ENCODE assay signal across 8 cellular contexts in the genomic region with DNA sequence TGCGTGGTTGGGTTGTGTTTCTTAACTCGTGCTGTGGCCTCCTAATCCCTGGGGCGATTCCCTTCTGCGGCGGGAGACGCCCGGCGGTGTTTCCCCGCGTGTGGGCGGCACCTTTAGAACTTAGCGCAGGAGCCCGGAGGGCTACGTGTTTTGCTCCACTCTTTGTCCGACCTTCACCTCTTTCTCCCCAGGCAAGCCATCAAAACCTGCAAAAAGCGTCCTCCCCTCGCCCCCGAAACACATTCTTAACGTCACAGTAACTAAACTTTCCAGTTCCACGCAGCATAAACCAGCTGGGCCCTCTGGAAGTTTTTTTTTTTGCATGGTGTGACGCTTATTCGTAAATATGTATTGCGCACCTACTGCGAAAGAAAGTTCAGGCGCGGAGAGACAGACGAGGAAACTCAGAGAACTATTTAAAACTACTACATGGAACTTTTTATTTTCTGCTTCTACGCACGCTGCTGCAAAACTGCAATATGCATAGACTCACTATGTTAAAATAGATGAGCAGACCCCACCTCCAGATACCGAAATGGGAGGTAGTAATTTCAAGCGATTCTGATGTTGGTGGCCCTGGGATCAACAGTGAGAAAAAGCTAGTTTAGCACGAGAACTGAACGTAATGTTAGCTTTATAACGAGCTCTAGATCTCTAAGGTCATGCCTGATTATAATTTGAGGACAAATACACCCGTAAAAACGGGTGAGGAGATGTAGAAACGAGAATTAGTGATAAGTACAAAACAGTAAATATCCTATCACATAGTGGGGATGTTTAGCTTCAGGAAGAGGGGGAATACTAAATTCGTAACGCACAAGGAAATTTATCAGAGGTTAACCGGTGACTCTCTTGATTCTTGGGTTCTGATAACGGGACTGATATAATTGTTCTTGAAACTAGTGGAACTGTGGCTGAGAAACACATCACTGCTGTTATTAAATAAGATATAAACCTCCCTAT. TPM values are rescaled to one million over a fixed set of nuclear protein-coding genes. Genes with fewer than 3 reads are reported as not detected.
DNase-seq lines count a peak whose midpoint lies in the region; ATAC-seq and TF ChIP-seq lines count a peak whose summit lies in the region.

No MANE protein-coding gene starts in this region.

- ATAC-seq in GM19043 (IDR thresholded peaks at IDR 0.05; ENCODE audit: low read depth, unreplicated experiment) (peak; percentile 19), HG03280 (IDR thresholded peaks at IDR 0.05; ENCODE audit: unreplicated experiment) (peak; percentile 27), right lobe of liver (peak; percentile 48 to 58 (median 52))

- TF ChIP-seq POLR2A in right lobe of liver (IDR thresholded peaks at IDR 0.05): no peak

- intact Hi-C loops in right lobe of liver (cut with DNase I): no loop called here

- no peaks in the 10 kb centered on the region for H3K9me2 ChIP-seq in SK-N-SH

- H3K9me3 ChIP-seq in SK-N-SH: no peaks in the 10 kb centered on the region
- no peaks in the 10 kb centered on the region for H3K9me3 ChIP-seq in right lobe of liver

- H3F3A ChIP-seq in SK-N-SH (replicated peaks; ENCODE audit: insufficient read depth): peaks cover 3% of the 10 kb centered on the region

- H3K4me3 ChIP-seq in SK-N-SH (ENCODE audit: low read depth in 2 of 2, low read length in 1 of 2) (peak overlapping the region; percentile 91 to 99), right lobe of liver (peak overlapping the region; percentile 81 to 85 (median 83))

- CTCF ChIA-PET in SK-N-SH (lab: Yijun Ruan, JAX): interaction anchor here (1.5 to 1.8 kb wide), 3 partner anchors 36 to 246 kb away, joined by 3 to 6 read pairs (median 4); a partner anchor contains a TSS

- no peaks in the 10 kb centered on the region for H4K20me1 ChIP-seq in SK-N-SH (ENCODE audit: insufficient read depth)

- H3K9ac ChIP-seq in SK-N-SH: peak overlapping the region; percentile 83

- peak overlapping the region; percentile 90 for H3K4me2 ChIP-seq in SK-N-SH

- POLR2A ChIA-PET in SK-N-SH (lab: Yijun Ruan, JAX): no interaction called here

- H3K4me1 ChIP-seq in SK-N-SH (ENCODE audit: control insufficient read depth in 1 of 2, insufficient read depth in 2 of 2, low read depth in 1 of 2, low read length in 1 of 2): peaks cover 0 to 5% of the 10 kb centered on the region in 2 experiments; a peak in 2 of 4 replicates
- H3K4me1 ChIP-seq in right lobe of liver: peaks cover 0 to 20% (median 2%) of the 10 kb centered on the region in 4 donors

- 1% methylated on average over 39 of the region's 41 CpGs for WGBS in SK-N-SH (ENCODE audit: low lambda C conversion rate)
- under 1% methylated on average over 29 of the region's 41 CpGs for WGBS in right lobe of liver (ENCODE audit: insufficient coverage, low coverage, low lambda C conversion rate, missing lambda C conversion rate)

- no peak for TF ChIP-seq EP300 in SK-N-SH (IDR thresholded peaks at IDR 0.05; ENCODE audit: borderline replicate concordance in 1 of 2, low read depth in 1 of 2, low read length in 1 of 2)

- TF ChIP-seq RAD21 in SK-N-SH (IDR thresholded peaks at IDR 0.05; ENCODE audit: low read length): no peak

- TF ChIP-seq CTCF in C4-2B (conservative IDR thresholded peaks at IDR 0.05) (no peak), SK-N-SH (IDR thresholded peaks at IDR 0.05) (no peak), right lobe of liver (IDR thresholded peaks at IDR 0.05) (no peak)

- H3K36me3 ChIP-seq in SK-N-SH (replicated peaks in 1 of 2; ENCODE audit: control insufficient read depth in 1 of 2, insufficient read depth in 2 of 2, low read length in 1 of 2) (peaks cover 0 to 6% of the 10 kb centered on the region in 2 experiments), right lobe of liver (no peaks in the 10 kb centered on the region)

- DNase-seq in SK-N-SH (peak; percentile 23), cerebellar cortex (ENCODE audit: low spot score) (peak; percentile 26), right lobe of liver (peak in 1 of 3 donors; percentile 63), cerebellum (ENCODE audit: low spot score) (no peak)
- peak; percentile 53 for DNase-seq in stimulated activated CD8-positive, alpha-beta memory T cell treated with anti-CD3 and anti-CD28 coated beads, Interleukin-4, amount 100 ng/mL, for 24 hours (ENCODE audit: low read depth)

- H3K27ac ChIP-seq in C4-2B (peak overlapping the region; percentile 96), SK-N-SH (ENCODE audit: low read depth in 2 of 2, low read length in 1 of 2) (peak overlapping the region; percentile 76 to 85), right lobe of liver (peak overlapping the region; percentile 76 to 87 (median 83))

- peaks cover 58% of the 10 kb centered on the region for H3K79me2 ChIP-seq in SK-N-SH (ENCODE audit: insufficient read depth)

- no peaks in the 10 kb centered on the region for H3K27me3 ChIP-seq in SK-N-SH (ENCODE audit: insufficient read depth)
- no peaks in the 10 kb centered on the region for H3K27me3 ChIP-seq in right lobe of liver

- peak overlapping the region; percentile 94 for H2AFZ ChIP-seq in SK-N-SH (ENCODE audit: low read depth)

TF ChIP-seq in SK-N-SH, 30 proteins besides CTCF, POLR2A, EP300 and RAD21 (continues in another document):
- TF ChIP-seq, protein P1, sequence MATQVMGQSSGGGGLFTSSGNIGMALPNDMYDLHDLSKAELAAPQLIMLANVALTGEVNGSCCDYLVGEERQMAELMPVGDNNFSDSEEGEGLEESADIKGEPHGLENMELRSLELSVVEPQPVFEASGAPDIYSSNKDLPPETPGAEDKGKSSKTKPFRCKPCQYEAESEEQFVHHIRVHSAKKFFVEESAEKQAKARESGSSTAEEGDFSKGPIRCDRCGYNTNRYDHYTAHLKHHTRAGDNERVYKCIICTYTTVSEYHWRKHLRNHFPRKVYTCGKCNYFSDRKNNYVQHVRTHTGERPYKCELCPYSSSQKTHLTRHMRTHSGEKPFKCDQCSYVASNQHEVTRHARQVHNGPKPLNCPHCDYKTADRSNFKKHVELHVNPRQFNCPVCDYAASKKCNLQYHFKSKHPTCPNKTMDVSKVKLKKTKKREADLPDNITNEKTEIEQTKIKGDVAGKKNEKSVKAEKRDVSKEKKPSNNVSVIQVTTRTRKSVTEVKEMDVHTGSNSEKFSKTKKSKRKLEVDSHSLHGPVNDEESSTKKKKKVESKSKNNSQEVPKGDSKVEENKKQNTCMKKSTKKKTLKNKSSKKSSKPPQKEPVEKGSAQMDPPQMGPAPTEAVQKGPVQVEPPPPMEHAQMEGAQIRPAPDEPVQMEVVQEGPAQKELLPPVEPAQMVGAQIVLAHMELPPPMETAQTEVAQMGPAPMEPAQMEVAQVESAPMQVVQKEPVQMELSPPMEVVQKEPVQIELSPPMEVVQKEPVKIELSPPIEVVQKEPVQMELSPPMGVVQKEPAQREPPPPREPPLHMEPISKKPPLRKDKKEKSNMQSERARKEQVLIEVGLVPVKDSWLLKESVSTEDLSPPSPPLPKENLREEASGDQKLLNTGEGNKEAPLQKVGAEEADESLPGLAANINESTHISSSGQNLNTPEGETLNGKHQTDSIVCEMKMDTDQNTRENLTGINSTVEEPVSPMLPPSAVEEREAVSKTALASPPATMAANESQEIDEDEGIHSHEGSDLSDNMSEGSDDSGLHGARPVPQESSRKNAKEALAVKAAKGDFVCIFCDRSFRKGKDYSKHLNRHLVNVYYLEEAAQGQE (IDR thresholded peaks at IDR 0.05; ENCODE audit: low read depth, low read length): no peak
- TF ChIP-seq FOXM1 (IDR thresholded peaks at IDR 0.05; ENCODE audit: low read depth) (no peak), GABPA (IDR thresholded peaks at IDR 0.05; ENCODE audit: low read depth) (no peak), MXI1 (IDR thresholded peaks at IDR 0.05; ENCODE audit: low read depth, low read length) (no peak), NRF1 (IDR thresholded peaks at IDR 0.05; ENCODE audit: low read depth, low read length) (no peak), NFIC (IDR thresholded peaks at IDR 0.05; ENCODE audit: borderline replicate concordance) (no peak)
- TF ChIP-seq, protein P2, sequence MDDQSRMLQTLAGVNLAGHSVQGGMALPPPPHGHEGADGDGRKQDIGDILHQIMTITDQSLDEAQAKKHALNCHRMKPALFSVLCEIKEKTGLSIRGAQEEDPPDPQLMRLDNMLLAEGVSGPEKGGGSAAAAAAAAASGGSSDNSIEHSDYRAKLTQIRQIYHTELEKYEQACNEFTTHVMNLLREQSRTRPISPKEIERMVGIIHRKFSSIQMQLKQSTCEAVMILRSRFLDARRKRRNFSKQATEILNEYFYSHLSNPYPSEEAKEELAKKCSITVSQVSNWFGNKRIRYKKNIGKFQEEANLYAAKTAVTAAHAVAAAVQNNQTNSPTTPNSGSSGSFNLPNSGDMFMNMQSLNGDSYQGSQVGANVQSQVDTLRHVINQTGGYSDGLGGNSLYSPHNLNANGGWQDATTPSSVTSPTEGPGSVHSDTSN (IDR thresholded peaks at IDR 0.05): no peak
- TF ChIP-seq, protein P3, sequence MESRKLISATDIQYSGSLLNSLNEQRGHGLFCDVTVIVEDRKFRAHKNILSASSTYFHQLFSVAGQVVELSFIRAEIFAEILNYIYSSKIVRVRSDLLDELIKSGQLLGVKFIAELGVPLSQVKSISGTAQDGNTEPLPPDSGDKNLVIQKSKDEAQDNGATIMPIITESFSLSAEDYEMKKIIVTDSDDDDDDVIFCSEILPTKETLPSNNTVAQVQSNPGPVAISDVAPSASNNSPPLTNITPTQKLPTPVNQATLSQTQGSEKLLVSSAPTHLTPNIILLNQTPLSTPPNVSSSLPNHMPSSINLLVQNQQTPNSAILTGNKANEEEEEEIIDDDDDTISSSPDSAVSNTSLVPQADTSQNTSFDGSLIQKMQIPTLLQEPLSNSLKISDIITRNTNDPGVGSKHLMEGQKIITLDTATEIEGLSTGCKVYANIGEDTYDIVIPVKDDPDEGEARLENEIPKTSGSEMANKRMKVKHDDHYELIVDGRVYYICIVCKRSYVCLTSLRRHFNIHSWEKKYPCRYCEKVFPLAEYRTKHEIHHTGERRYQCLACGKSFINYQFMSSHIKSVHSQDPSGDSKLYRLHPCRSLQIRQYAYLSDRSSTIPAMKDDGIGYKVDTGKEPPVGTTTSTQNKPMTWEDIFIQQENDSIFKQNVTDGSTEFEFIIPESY (IDR thresholded peaks at IDR 0.05; ENCODE audit: borderline replicate concordance, low read depth): no peak
- TF ChIP-seq, protein P4, sequence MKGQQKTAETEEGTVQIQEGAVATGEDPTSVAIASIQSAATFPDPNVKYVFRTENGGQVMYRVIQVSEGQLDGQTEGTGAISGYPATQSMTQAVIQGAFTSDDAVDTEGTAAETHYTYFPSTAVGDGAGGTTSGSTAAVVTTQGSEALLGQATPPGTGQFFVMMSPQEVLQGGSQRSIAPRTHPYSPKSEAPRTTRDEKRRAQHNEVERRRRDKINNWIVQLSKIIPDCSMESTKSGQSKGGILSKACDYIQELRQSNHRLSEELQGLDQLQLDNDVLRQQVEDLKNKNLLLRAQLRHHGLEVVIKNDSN (IDR thresholded peaks at IDR 0.05; ENCODE audit: borderline replicate concordance, low read depth): no peak

RNA-seq across cellular contexts. Expression of a gene that starts 0.9 kb away (rescaled TPM):
- 5.4 and 7.3 TPM in 2 replicates for polyA plus RNA-seq in SK-N-SH (2012; rRNA removed)
- 5.5 and 5.6 TPM in 2 replicates for polyA plus RNA-seq in SK-N-SH (2012; cell fraction: cytosol; rRNA removed)
- 12.2 and 17.0 TPM in 2 replicates for polyA plus RNA-seq in SK-N-SH (2012; cell fraction: nucleus; rRNA removed)
- total RNA-seq in right lobe of liver (10 to 100 TPM in 3 of 6 experiments, 1 to 10 TPM in 3; 9.4 to 15.4 (median 11.8) TPM), cerebellum (21.4 TPM)
